24 cellular contexts compared by ENCODE assay signal in genomic region chr1:178689769-178690168, GRCh38.
"Had no signal": no experiment of that assay in that cellular context is flagged by ENCODE, and none has a peak within 500 bp of the region (broad histone marks: within the 10 kb centered on the region; RNA-seq: fewer than 3 reads in every experiment).

No MANE protein-coding gene starts in this region.

- H3K4me3 ChIP-seq: coronary artery, esophagus squamous epithelium, left lung, ovary, prostate gland, thyroid gland, upper lobe of right lung had no signal

- H3K4me1 ChIP-seq: esophagus squamous epithelium, left lung, prostate gland, thyroid gland, upper lobe of right lung had no signal

- H3K27ac ChIP-seq: coronary artery, esophagus squamous epithelium, foreskin keratinocyte, left lung, neutrophil, ovary, prostate gland, thyroid gland, upper lobe of right lung had no signal

- H3K9me3 ChIP-seq: esophagus squamous epithelium, left lung, neutrophil, ovary, prostate gland, thyroid gland, upper lobe of right lung had no signal

- H3K27me3 ChIP-seq: esophagus squamous epithelium, foreskin keratinocyte, left lung, neutrophil, ovary, thyroid gland, upper lobe of right lung had no signal

- ATAC-seq: activated CD4-positive, alpha-beta T cell treated with anti-CD3 and anti-CD28 coated beads for 36 hours; foreskin keratinocyte; left lung; natural killer cell treated with Interleukin-12 subunit alpha and Interleukin-12 subunit beta and Interleukin-15 and Interleukin-18, amount 100 ng/mL, for 72 hours; T-cell; upper lobe of right lung; WTC11 had no signal

- H3K36me3 ChIP-seq: esophagus squamous epithelium, left lung, neutrophil, ovary, prostate gland, thyroid gland, upper lobe of right lung had no signal

- DNase-seq: activated CD4-positive, alpha-beta T cell treated with anti-CD3 and anti-CD28 coated beads for 36 hours; activated CD4-positive, alpha-beta T cell treated with anti-CD3 and anti-CD28 coated beads, Interleukin-2, amount 50 U/mL, for 48 hours; activated naive CD4-positive, alpha-beta T cell treated with anti-CD3 and anti-CD28 coated beads for 36 hours; activated naive CD8-positive, alpha-beta T cell treated with anti-CD3 and anti-CD28 coated beads, Interleukin-2, amount 10 ng/mL, durations not matched to agents 7 days and 5 days; activated T-cell treated with anti-CD3 and anti-CD28 coated beads, Interleukin-2, amount 50 U/mL, for 48 hours; amygdala; cerebellar nuclear complex; endodermal cell; esophagus squamous epithelium; foreskin keratinocyte; kidney glomerular epithelial cell; left lung; ovary; stimulated activated CD4-positive, alpha-beta T cell treated with anti-CD3 and anti-CD28 coated beads, Interleukin-12 subunit alpha, Interleukin-12 subunit beta, amount 100 ng/mL, for 4 hours; stimulated activated CD4-positive, alpha-beta T cell treated with anti-CD3 and anti-CD28 coated beads, Interleukin-4, amount 100 ng/mL, for 4 hours; substantia nigra; T-cell; thyroid gland; upper lobe of right lung had no signal
